ENCODE assay signal across 20 cellular contexts in the genomic region with DNA sequence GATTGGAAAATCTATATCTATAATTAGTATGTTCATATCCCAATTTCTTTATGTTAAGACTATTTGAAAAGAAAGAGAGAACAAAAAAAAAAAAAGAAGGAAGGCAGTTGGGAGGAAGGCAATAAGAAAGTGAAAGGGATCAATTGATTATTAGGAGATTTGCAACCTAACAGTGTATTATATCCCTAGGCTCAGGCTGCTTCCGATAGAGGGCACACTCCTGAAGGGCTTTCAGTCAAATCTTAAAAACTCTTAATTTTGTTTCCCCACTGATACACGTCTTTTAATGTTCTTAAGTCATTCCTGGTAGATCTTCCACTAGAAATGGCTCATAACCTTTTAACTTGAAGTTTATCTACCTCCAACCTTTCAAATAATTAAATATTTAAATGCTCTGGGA.
"Had no signal": no experiment of that assay in that cellular context is flagged by ENCODE, and none has a peak within 500 bp of the region (broad histone marks: within the 10 kb centered on the region; RNA-seq: fewer than 3 reads in every experiment).

No MANE protein-coding gene starts in this region.

- DNase-seq: activated CD4-positive, alpha-beta memory T cell treated with anti-CD3 and anti-CD28 coated beads for 36 hours; activated effector memory CD4-positive, alpha-beta T cell treated with Interleukin-2 at 50 U/mL for 16 hours; activated naive CD4-positive, alpha-beta T cell treated with anti-CD3 and anti-CD28 coated beads, Interleukin-2, amount 50 U/mL, for 16 hours; activated T-cell treated with anti-CD3 and anti-CD28 coated beads, Interleukin-2, amount 50 U/mL, for 24 hours; kidney; left ventricle myocardium inferior; naive thymus-derived CD8-positive, alpha-beta T cell; occipital lobe; small intestine; stimulated activated CD4-positive, alpha-beta T cell treated with anti-CD3 and anti-CD28 coated beads, Interleukin-4, amount 100 ng/mL, for 4 hours; stimulated activated CD8-positive, alpha-beta memory T cell treated with anti-CD3 and anti-CD28 coated beads, Interleukin-4, amount 100 ng/mL, for 48 hours; stimulated activated naive CD4-positive, alpha-beta T cell treated with Interleukin-2 at 50 U/mL for 16 hours; substantia nigra; T-helper 2 cell; transverse colon had no signal

- H3K27me3 Mint-ChIP-seq: activated CD4-positive, alpha-beta memory T cell treated with anti-CD3 and anti-CD28 coated beads for 36 hours; activated T-cell treated with anti-CD3 and anti-CD28 coated beads, Interleukin-2, amount 50 U/mL, for 24 hours; naive thymus-derived CD8-positive, alpha-beta T cell had no signal

- H3K27me3 ChIP-seq: cardiac muscle cell, hepatocyte, right atrium auricular region, transverse colon had no signal

- H3K9me3 Mint-ChIP-seq: activated CD4-positive, alpha-beta memory T cell treated with anti-CD3 and anti-CD28 coated beads for 36 hours had no signal

- H3K4me2 ChIP-seq: hepatocyte had no signal

- H3K4me3 Mint-ChIP-seq: activated CD4-positive, alpha-beta memory T cell treated with anti-CD3 and anti-CD28 coated beads for 36 hours; activated T-cell treated with anti-CD3 and anti-CD28 coated beads, Interleukin-2, amount 50 U/mL, for 24 hours; naive thymus-derived CD8-positive, alpha-beta T cell had no signal

- H3K36me3 Mint-ChIP-seq: activated CD4-positive, alpha-beta memory T cell treated with anti-CD3 and anti-CD28 coated beads for 36 hours had no signal

- H3K4me1 ChIP-seq: left ventricle myocardium inferior, right atrium auricular region, transverse colon had no signal

- H3K4me1 Mint-ChIP-seq: naive thymus-derived CD8-positive, alpha-beta T cell had no signal

- H3K9me3 ChIP-seq: transverse colon had no signal

- H3K27ac Mint-ChIP-seq: activated CD4-positive, alpha-beta memory T cell treated with anti-CD3 and anti-CD28 coated beads for 36 hours; activated T-cell treated with anti-CD3 and anti-CD28 coated beads, Interleukin-2, amount 50 U/mL, for 24 hours; naive thymus-derived CD8-positive, alpha-beta T cell had no signal

- H2AFZ ChIP-seq: hepatocyte had no signal

- ATAC-seq: activated CD4-positive, CD25-positive, alpha-beta regulatory T cell treated with anti-CD3 and anti-CD28 coated beads, Interleukin-2, amount 50 U/mL, for 24 hours; naive thymus-derived CD8-positive, alpha-beta T cell had no signal

- H3K36me3 ChIP-seq: cardiac muscle cell, left ventricle myocardium inferior, right atrium auricular region, transverse colon had no signal

- H3K4me3 ChIP-seq: cardiac muscle cell, hepatocyte, left ventricle myocardium inferior, right atrium auricular region, transverse colon had no signal

- H3K27ac ChIP-seq: cardiac muscle cell, hepatocyte, left ventricle myocardium inferior, right atrium auricular region, transverse colon had no signal

- H3K79me2 ChIP-seq: hepatocyte had no signal

- FAIRE-seq: astrocyte, kidney, small intestine had no signal
